2 cellular contexts compared by ENCODE assay signal in the genomic region with DNA sequence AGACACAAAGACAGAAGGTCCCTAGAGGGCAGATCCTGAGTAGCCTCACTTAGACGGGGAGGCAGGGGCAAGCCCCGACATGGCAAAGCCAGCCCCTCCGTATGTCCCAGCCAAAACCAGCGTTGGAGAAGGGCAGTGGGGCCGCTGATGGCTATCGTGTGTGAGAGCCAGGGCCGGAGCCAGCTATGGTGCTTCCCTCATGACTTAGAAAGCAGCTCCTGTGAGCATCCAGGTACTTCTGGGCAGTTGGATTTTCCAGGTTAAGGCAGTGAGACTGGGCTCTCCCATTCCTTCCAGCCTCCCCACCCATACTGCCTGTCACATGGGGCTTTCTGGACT.
TF ChIP-seq lines count a peak whose summit lies in the region.

No MANE protein-coding gene starts in this region.

TF ChIP-seq in GM23338, 12 proteins besides CTCF, POLR2A, EP300 and RAD21:
- TF ChIP-seq STAT1 (IDR thresholded peaks at IDR 0.05; ENCODE audit: unreplicated experiment): no peak

TF ChIP-seq in K562, 482 proteins besides CTCF, POLR2A, EP300 and RAD21:
- TF ChIP-seq ZBTB33 (CRISPR knock-in tag; IDR thresholded peaks at IDR 0.05): no peak
- TF ChIP-seq, protein P1, sequence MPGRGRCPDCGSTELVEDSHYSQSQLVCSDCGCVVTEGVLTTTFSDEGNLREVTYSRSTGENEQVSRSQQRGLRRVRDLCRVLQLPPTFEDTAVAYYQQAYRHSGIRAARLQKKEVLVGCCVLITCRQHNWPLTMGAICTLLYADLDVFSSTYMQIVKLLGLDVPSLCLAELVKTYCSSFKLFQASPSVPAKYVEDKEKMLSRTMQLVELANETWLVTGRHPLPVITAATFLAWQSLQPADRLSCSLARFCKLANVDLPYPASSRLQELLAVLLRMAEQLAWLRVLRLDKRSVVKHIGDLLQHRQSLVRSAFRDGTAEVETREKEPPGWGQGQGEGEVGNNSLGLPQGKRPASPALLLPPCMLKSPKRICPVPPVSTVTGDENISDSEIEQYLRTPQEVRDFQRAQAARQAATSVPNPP (IDR thresholded peaks at IDR 0.05; ENCODE audit: borderline replicate concordance, insufficient read depth, insufficient read length): no peak
- TF ChIP-seq HMGN3 (IDR thresholded peaks at IDR 0.05; ENCODE audit: borderline replicate concordance, extremely low read depth, insufficient read length, low read depth, low read length): no peak
- TF ChIP-seq CHD1 (IDR thresholded peaks at IDR 0.05; ENCODE audit: low read length): no peak
- TF ChIP-seq THRAP3 (IDR thresholded peaks at IDR 0.05; ENCODE audit: borderline replicate concordance): no peak
- TF ChIP-seq PTBP1 (IDR thresholded peaks at IDR 0.05; ENCODE audit: low read depth, low read length): no peak
- no peak for TF ChIP-seq KDM2B (CRISPR knock-in tag; IDR thresholded peaks at IDR 0.05)
- TF ChIP-seq PHF21A (IDR thresholded peaks at IDR 0.05; ENCODE audit: borderline replicate concordance, low read depth): no peak
